18 cellular contexts compared by ENCODE assay signal in the genomic region with DNA sequence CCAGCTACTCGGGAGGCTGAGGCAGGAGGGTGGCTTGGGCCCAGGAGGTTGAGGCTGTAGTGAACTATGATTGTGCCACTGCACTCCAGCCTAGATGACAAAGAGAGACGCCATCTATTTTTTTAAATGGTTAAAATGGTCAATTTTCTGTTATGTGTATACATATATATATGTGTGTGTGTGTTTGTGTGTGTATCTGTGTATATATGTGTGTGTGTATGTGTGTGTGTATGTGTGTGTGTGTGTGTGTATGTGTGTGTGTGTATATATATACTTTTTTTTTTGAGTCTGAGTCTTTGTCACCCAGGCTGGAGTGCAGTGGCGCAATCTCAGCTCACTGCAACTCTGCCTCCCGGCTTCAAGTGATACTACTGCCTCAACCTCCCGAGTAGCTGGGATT. TPM values are rescaled to one million over a fixed set of nuclear protein-coding genes. Genes with fewer than 3 reads are reported as not detected.
"Had no signal": no experiment of that assay in that cellular context is flagged by ENCODE, and none has a peak within 500 bp of the region (broad histone marks: within the 10 kb centered on the region; RNA-seq: fewer than 3 reads in every experiment).

No MANE protein-coding gene starts in this region.

- H3K27me3 ChIP-seq: suprapubic skin had no signal

- H3K9me3 ChIP-seq: suprapubic skin had no signal

- H3K27ac Mint-ChIP-seq: activated B cell treated with CpG ODN at 0.5 μM for 24 hours; activated CD8-positive, alpha-beta T cell treated with anti-CD3 and anti-CD28 coated beads for 36 hours; activated naive CD8-positive, alpha-beta T cell treated with anti-CD3 and anti-CD28 coated beads, Interleukin-2, amount 50 U/mL, for 24 hours; activated T-helper 17 cell treated with anti-CD3 and anti-CD28 coated beads, Interleukin-2, amount 50 U/mL, for 72 hours had no signal

- H3K4me3 ChIP-seq: suprapubic skin had no signal

- FAIRE-seq: keratinocyte had no signal

- H3K4me3 Mint-ChIP-seq: activated B cell treated with CpG ODN at 0.5 μM for 24 hours; activated CD8-positive, alpha-beta T cell treated with anti-CD3 and anti-CD28 coated beads for 36 hours; activated naive CD8-positive, alpha-beta T cell treated with anti-CD3 and anti-CD28 coated beads, Interleukin-2, amount 50 U/mL, for 24 hours; neural crest cell had no signal

- H3K36me3 ChIP-seq: suprapubic skin had no signal

- DNase-seq: activated B cell treated with CpG ODN at 0.5 μM for 24 hours; activated CD4-positive, alpha-beta T cell treated with anti-CD3 and anti-CD28 coated beads for 4 hours; activated CD8-positive, alpha-beta T cell treated with anti-CD3 and anti-CD28 coated beads for 36 hours; activated naive CD4-positive, alpha-beta T cell; activated naive CD8-positive, alpha-beta T cell treated with anti-CD3 and anti-CD28 coated beads, Interleukin-2, amount 50 U/mL, for 24 hours; activated T-cell treated with anti-CD3 and anti-CD28 coated beads, Interleukin-2, amount 50 U/mL, for 1 hour; anterior cingulate cortex; cortex of kidney; hypothalamus; stimulated activated CD4-positive, alpha-beta T cell treated with anti-CD3 and anti-CD28 coated beads, Interleukin-2, amount 100 ng/mL, for 24 hours; stimulated activated naive CD8-positive, alpha-beta T cell treated with anti-CD3 and anti-CD28 coated beads, Interleukin-15, Interleukin-2, amounts not matched to agents 100 U/mL and 50 U/mL, for 24 hours; T-helper 1 cell; T-helper 9 cell; trophoblast cell had no signal

- H3K9me3 Mint-ChIP-seq: activated B cell treated with CpG ODN at 0.5 μM for 24 hours; activated CD8-positive, alpha-beta T cell treated with anti-CD3 and anti-CD28 coated beads for 36 hours; activated naive CD8-positive, alpha-beta T cell treated with anti-CD3 and anti-CD28 coated beads, Interleukin-2, amount 50 U/mL, for 24 hours; activated T-helper 17 cell treated with anti-CD3 and anti-CD28 coated beads, Interleukin-2, amount 50 U/mL, for 72 hours; neural crest cell had no signal

- H3K27me3 Mint-ChIP-seq: activated B cell treated with CpG ODN at 0.5 μM for 24 hours had no signal

RNA-seq across cellular contexts. Expression of a gene that starts 42.9 kb away (rescaled TPM):
- polyA plus RNA-seq: keratinocyte had no signal
